In the genomic region with DNA sequence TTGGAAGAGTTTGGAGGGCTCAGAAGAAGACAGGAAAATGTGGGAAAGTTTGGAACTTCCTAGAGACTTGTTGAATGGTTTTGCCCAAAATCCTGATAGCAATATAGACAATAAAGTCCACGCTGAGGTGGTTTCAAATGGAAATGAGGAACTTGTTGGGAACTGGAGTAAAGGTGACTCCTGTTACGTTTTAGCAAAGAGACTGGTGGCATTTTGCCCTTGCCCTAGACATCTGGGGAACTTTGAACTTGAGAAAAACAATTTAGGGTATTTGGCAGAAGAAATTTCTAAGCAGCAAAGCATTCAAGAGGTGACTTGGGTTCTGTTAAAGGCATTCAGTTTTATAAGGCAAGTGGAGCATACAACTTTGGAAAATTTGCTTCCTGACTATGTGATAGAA, we compare ENCODE assay signal across 1 cellular context. TPM values are rescaled to one million over a fixed set of nuclear protein-coding genes. Genes with fewer than 3 reads are reported as not detected.
"Had no signal": no experiment of that assay in that cellular context is flagged by ENCODE, and none has a peak within 500 bp of the region (broad histone marks: within the 10 kb centered on the region; RNA-seq: fewer than 3 reads in every experiment).

No MANE protein-coding gene starts in this region.

RNA-seq across cellular contexts. Expression of a gene that starts 18.5 kb away (rescaled TPM):
- total RNA-seq: G401 had no signal
